1 cellular context compared by ENCODE assay signal in genomic region chr20:35615667-35616464, GRCh38.
A peak's percentile ranks its signal among the peaks of the same experiment; 100 is the strongest.
TF ChIP-seq lines count a peak whose summit lies in the region.

Gene SPAG4, plus strand, starts transcription at chr20:35615829. Its CDS starts 175 bp downstream, at chr20:35616004.

TF ChIP-seq in SK-N-SH, 30 proteins besides CTCF, POLR2A, EP300 and RAD21 (continued from another document):
- no peak for TF ChIP-seq ZBTB33 (IDR thresholded peaks at IDR 0.05; ENCODE audit: borderline replicate concordance, low read depth)
- TF ChIP-seq NRF1 (IDR thresholded peaks at IDR 0.05; ENCODE audit: low read depth, low read length), result 0 out of 2 replicates have a peak, but pooled peaks have one; percentile 16
- TF ChIP-seq YY1 (IDR thresholded peaks at IDR 0.05; ENCODE audit: low read depth), result no peak
- no peak for TF ChIP-seq SIN3A (IDR thresholded peaks at IDR 0.05; ENCODE audit: borderline replicate concordance, low read depth, low read length)
- no peak for TF ChIP-seq SMC3 (IDR thresholded peaks at IDR 0.05; ENCODE audit: low read depth, low read length)
- TF ChIP-seq TAF1 (IDR thresholded peaks at IDR 0.05; ENCODE audit: borderline replicate concordance, low read depth, low read length), result peak; percentile 70
- TF ChIP-seq MXI1 (IDR thresholded peaks at IDR 0.05; ENCODE audit: low read depth, low read length), result peak; percentile 85
- TF ChIP-seq TEAD4 (IDR thresholded peaks at IDR 0.05; ENCODE audit: borderline replicate concordance, insufficient read depth), result no peak
- TF ChIP-seq EZH2phosphoT487 (IDR thresholded peaks at IDR 0.05; ENCODE audit: borderline replicate concordance, low read depth), result no peak
- peak; percentile 97 for TF ChIP-seq MAX (IDR thresholded peaks at IDR 0.05; ENCODE audit: low read depth)
